Comparison of ENCODE assay signal across 8 cellular contexts in the genomic region with DNA sequence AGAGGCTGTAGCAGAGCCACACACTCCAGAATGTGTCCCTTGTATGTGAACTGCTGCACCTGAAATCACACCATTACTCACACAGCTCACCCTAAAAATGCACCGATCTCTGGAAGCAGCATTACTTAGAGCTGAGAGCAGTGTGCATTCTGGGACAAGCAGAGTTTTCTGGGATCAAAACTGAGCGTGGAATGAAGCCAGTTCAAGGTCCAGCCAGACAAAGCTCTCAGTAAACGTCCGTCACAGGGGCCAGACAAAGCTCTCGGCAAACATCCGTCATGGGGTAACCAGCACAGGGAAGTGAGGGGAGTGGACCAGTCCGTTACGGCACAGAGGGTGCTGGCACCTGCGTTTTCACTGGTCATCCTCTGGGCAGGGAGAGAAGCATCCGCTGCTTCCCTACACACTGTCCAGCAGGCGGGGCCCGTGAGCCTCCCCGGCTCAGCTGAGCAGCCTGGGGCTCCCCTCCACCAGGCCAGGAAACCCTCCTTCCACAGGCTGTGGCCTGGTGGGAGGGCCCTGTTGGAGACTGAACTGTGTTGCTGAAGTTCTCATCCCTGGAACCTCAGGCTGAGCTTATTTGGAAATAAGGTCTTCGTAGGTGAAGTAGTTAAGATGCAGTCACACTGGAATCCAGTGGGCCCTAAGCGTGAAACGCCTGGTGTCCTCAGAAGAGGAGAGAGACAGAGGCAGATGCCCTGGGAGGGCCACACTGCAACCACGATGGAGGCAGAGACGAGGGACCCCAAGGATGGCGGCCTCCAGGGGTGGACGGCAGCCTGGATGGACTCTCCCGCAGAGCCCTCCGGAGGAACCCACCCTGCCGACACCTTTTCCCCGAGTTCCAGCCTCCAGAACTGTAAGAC.
DNase-seq lines count a peak whose midpoint lies in the region; ATAC-seq and TF ChIP-seq lines count a peak whose summit lies in the region.

No MANE protein-coding gene starts in this region.

- H3K27ac ChIP-seq in WERI-Rb-1 = no peak overlapping the region
- no peak overlapping the region for H3K27ac ChIP-seq in right lobe of liver
- H3K27ac ChIP-seq in aorta (ENCODE audit: low read depth in 1 of 2, low read length in 2 of 2) = no peak overlapping the region
- H3K27ac ChIP-seq in foreskin keratinocyte = no peak overlapping the region

- H3K27me3 ChIP-seq in WERI-Rb-1 (ENCODE audit: insufficient read depth, low read depth, severe bottlenecking) = no peaks in the 10 kb centered on the region
- no peaks in the 10 kb centered on the region for H3K27me3 ChIP-seq in right lobe of liver
- no peaks in the 10 kb centered on the region for H3K27me3 ChIP-seq in aorta (ENCODE audit: control insufficient read depth in 1 of 2, insufficient read depth in 2 of 2, low read length in 1 of 2)
- H3K27me3 ChIP-seq in foreskin keratinocyte = no peaks in the 10 kb centered on the region

- no peak overlapping the region for H3K4me3 ChIP-seq in WERI-Rb-1 (ENCODE audit: low read depth, low read length)
- no peak overlapping the region for H3K4me3 ChIP-seq in right lobe of liver
- no peak overlapping the region for H3K4me3 ChIP-seq in aorta (ENCODE audit: low read length in 2 of 2)

- DNase-seq in stimulated activated CD4-positive, alpha-beta T cell treated with anti-CD3 and anti-CD28 coated beads, Interleukin-15, amount 100 ng/mL, for 24 hours = peak; percentile 12
- no peak for DNase-seq in stimulated activated CD4-positive, alpha-beta T cell treated with anti-CD3 and anti-CD28 coated beads, Interleukin-12 subunit alpha, Interleukin-12 subunit beta, amount 100 ng/mL, for 4 hours
- DNase-seq in WERI-Rb-1 = peak; percentile 59
- peak in 2 of 3 donors; percentile 29 to 37 for DNase-seq in right lobe of liver
- DNase-seq in aorta = peak in 1 of 2 donors; percentile 73
- no peak for DNase-seq in middle frontal gyrus (ENCODE audit: extremely low spot score, low spot score)
- no peak for DNase-seq in foreskin keratinocyte

- TF ChIP-seq CTCF in WERI-Rb-1 (IDR thresholded peaks at IDR 0.05; ENCODE audit: low read depth, low read length) = peak; percentile 95
- TF ChIP-seq CTCF in right lobe of liver (IDR thresholded peaks at IDR 0.05) = peak in 3 of 4 donors; percentile 32 to 63 (median 37)
- TF ChIP-seq CTCF in foreskin keratinocyte (conservative IDR thresholded peaks at IDR 0.05) = no peak

- intact Hi-C loops in right lobe of liver (cut with DNase I) = no loop called here
- intact Hi-C loops in aorta (cut with DNase I) = loop anchor here in 1 of 2 donors (5.0 to 10.0 kb wide), 3 partner anchors 84 to 369 kb away; no protein-coding TSS in a partner anchor

- TF ChIP-seq POLR2A in right lobe of liver (IDR thresholded peaks at IDR 0.05) = no peak

- no peaks in the 10 kb centered on the region for H3K9me3 ChIP-seq in WERI-Rb-1 (ENCODE audit: severe bottlenecking)
- no peaks in the 10 kb centered on the region for H3K9me3 ChIP-seq in right lobe of liver
- no peaks in the 10 kb centered on the region for H3K9me3 ChIP-seq in aorta (ENCODE audit: control insufficient read depth, low read length)

- ATAC-seq in right lobe of liver (peak; percentile 43 to 74 (median 54)), aorta (ENCODE audit: low FRiP score) (peak; percentile 62), foreskin keratinocyte (no peak), HG03039 (IDR thresholded peaks at IDR 0.05; ENCODE audit: unreplicated experiment) (no peak)

- no peaks in the 10 kb centered on the region for H3K36me3 ChIP-seq in WERI-Rb-1
- H3K36me3 ChIP-seq in right lobe of liver = no peaks in the 10 kb centered on the region
- H3K36me3 ChIP-seq in aorta (ENCODE audit: control insufficient read depth in 1 of 2, insufficient read depth in 2 of 2, low read length in 1 of 2) = no peaks in the 10 kb centered on the region

- H3K4me1 ChIP-seq in right lobe of liver = no peaks in the 10 kb centered on the region
- no peaks in the 10 kb centered on the region for H3K4me1 ChIP-seq in aorta (ENCODE audit: control insufficient read depth in 1 of 2, insufficient read depth in 2 of 2, low read length in 2 of 2)
- H3K4me1 ChIP-seq in foreskin keratinocyte = no peaks in the 10 kb centered on the region

- 47% methylated on average over 7 of the region's 24 CpGs for WGBS in right lobe of liver (ENCODE audit: insufficient coverage, low coverage, low lambda C conversion rate, missing lambda C conversion rate)
- WGBS in aorta, 2 donors = 40 to 46% methylated on average over 24 of the region's 24 CpGs

Comparison
In these comparisons a context has a peak if more than half of its experiments do, and no peak if none do; other contexts are left out.
1. DNase-seq: peak in stimulated activated CD4-positive, alpha-beta T cell treated with anti-CD3 and anti-CD28 coated beads, Interleukin-15, amount 100 ng/mL, for 24 hours (single experiment), WERI-Rb-1 (single experiment) and right lobe of liver (2 of 3); none in stimulated activated CD4-positive, alpha-beta T cell treated with anti-CD3 and anti-CD28 coated beads, Interleukin-12 subunit alpha, Interleukin-12 subunit beta, amount 100 ng/mL, for 4 hours (single experiment), middle frontal gyrus (single experiment) and foreskin keratinocyte (0 of 2).
2. ATAC-seq: peak in right lobe of liver (4 of 4) and aorta (single experiment); none in foreskin keratinocyte (single experiment) and HG03039 (single experiment).